ENCODE assay signal across 13 cellular contexts in the genomic region with DNA sequence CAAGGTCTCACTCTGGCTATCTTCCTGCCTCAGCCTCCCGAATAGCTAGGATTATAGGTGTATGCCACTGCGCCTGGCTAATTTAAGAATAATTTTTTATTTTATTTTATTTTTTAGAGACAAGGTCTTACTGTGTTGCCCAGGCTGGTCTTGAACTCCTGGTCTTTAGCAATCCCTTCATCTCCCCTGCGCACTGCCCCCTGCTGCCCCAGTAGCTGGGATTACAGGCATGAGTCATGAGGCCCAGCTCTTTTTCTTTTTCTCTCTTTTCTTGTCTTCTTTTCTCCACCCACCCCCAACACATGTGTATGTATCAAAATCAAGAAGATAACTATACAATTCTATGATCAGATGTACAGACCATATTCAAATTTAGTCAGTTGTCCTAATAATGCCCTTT.
DNase-seq lines count a peak whose midpoint lies in the region; TF ChIP-seq lines count a peak whose summit lies in the region.
"Had no signal": no experiment of that assay in that cellular context is flagged by ENCODE, and none has a peak within 500 bp of the region (broad histone marks: within the 10 kb centered on the region; RNA-seq: fewer than 3 reads in every experiment).

No MANE protein-coding gene starts in this region.

- intact Hi-C loops in testis (cut with DNase I; ENCODE audit: low total_unique reads), result no loop called here

- peaks cover 1% of the 10 kb centered on the region for H3K4me1 Mint-ChIP-seq in type B pancreatic cell (ENCODE audit: unreplicated experiment)

- no peak overlapping the region for H3K4me3 Mint-ChIP-seq in type B pancreatic cell

- no peaks in the 10 kb centered on the region for H3K27me3 ChIP-seq in testis
- H3K27me3 ChIP-seq: upper lobe of right lung had no signal

- no peaks in the 10 kb centered on the region for H3K27me3 Mint-ChIP-seq in type B pancreatic cell

- peak; percentile 5 for DNase-seq in stimulated activated CD4-positive, alpha-beta T cell treated with anti-CD3 and anti-CD28 coated beads, Interleukin-1b, Interleukin-23, amount 100 ng/mL, for 48 hours
- no peak for DNase-seq in stimulated activated CD4-positive, alpha-beta T cell treated with anti-CD3 and anti-CD28 coated beads, Interleukin-4, amount 100 ng/mL, for 24 hours
- DNase-seq in NB4 (ENCODE audit: low read depth), result peak; percentile 35
- DNase-seq in epithelial cell of esophagus (ENCODE audit: low read depth), result peak; percentile 14
- DNase-seq in type B pancreatic cell (ENCODE audit: extremely low spot score, unreplicated experiment), result no peak
- no peak for DNase-seq in COLO829 (ENCODE audit: low spot score)
- DNase-seq in testis, result no peak
- no peak for DNase-seq in RKO (ENCODE audit: low spot score)
- DNase-seq: activated gamma-delta T cell, head of caudate nucleus, NCI-H1436, upper lobe of right lung had no signal

- no peaks in the 10 kb centered on the region for H3K9me3 ChIP-seq in testis

- no peak overlapping the region for H3K27ac ChIP-seq in testis
- H3K27ac ChIP-seq: upper lobe of right lung, VCaP had no signal

- H3K27ac Mint-ChIP-seq in type B pancreatic cell, result no peak overlapping the region

- H3K36me3 Mint-ChIP-seq in type B pancreatic cell, result peaks cover 20% of the 10 kb centered on the region

- TF ChIP-seq POLR2A in NB4 (IDR thresholded peaks at IDR 0.05; ENCODE audit: extremely low read depth, insufficient read length) (no peak), testis (IDR thresholded peaks at IDR 0.05) (no peak)

- H3K9me3 Mint-ChIP-seq in type B pancreatic cell, result peaks cover 7% of the 10 kb centered on the region

- TF ChIP-seq CTCF in NB4 (IDR thresholded peaks at IDR 0.05; ENCODE audit: low read depth, low read length), result peak; percentile 26
- TF ChIP-seq CTCF in epithelial cell of esophagus (IDR thresholded peaks at IDR 0.05; ENCODE audit: insufficient read depth, low read depth, low read length, missing control alignments), result peak; percentile 21
- peak; percentile 23 for TF ChIP-seq CTCF in type B pancreatic cell (conservative IDR thresholded peaks at IDR 0.05)
- TF ChIP-seq CTCF in testis (IDR thresholded peaks at IDR 0.05), result no peak

- no peaks in the 10 kb centered on the region for H3K36me3 ChIP-seq in testis (ENCODE audit: low read depth, missing control alignments)
- H3K36me3 ChIP-seq: upper lobe of right lung had no signal

- 96 to 98% methylated on average over 3 of the region's 3 CpGs for WGBS in testis, 2 donors

- H3K4me3 ChIP-seq in NB4 (ENCODE audit: low read depth, low read length) (no peak overlapping the region), epithelial cell of esophagus (ENCODE audit: low read length) (no peak overlapping the region), testis (no peak overlapping the region)
- H3K4me3 ChIP-seq: upper lobe of right lung had no signal

- H3K4me1 ChIP-seq in testis, result no peaks in the 10 kb centered on the region
- H3K4me1 ChIP-seq: upper lobe of right lung had no signal

Comparison
In these comparisons a context has a peak if more than half of its experiments do, and no peak if none do; other contexts are left out.
1. DNase-seq: peak in stimulated activated CD4-positive, alpha-beta T cell treated with anti-CD3 and anti-CD28 coated beads, Interleukin-1b, Interleukin-23, amount 100 ng/mL, for 48 hours (single experiment), NB4 (single experiment) and epithelial cell of esophagus (single experiment); none in stimulated activated CD4-positive, alpha-beta T cell treated with anti-CD3 and anti-CD28 coated beads, Interleukin-4, amount 100 ng/mL, for 24 hours (single experiment), type B pancreatic cell (single experiment), COLO829 (single experiment), testis (single experiment) and RKO (single experiment).
2. CTCF ChIP-seq: peak in NB4 (single experiment), epithelial cell of esophagus (single experiment) and type B pancreatic cell (single experiment); none in testis (0 of 3).